ENCODE assay signal across 3 cellular contexts in the genomic region with DNA sequence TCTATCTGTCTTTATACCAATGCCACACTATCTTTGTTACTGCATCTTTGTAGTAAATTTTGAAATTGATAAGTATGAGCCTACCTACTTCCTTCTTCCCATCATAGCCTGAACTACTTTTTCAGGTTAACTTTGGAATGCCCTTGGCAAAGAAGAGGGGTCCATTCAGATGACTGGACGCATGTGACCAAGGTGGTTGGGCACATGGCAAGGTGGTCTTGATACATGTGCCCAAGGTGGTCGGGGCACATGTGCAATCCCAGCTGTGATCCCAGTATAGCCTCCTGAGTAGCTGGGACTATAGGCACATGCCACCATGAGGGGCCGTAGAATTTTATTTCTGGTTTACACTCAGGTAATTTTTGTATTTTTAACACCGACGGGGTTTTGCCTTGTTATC.
"Had no signal": no experiment of that assay in that cellular context is flagged by ENCODE, and none has a peak within 500 bp of the region (broad histone marks: within the 10 kb centered on the region; RNA-seq: fewer than 3 reads in every experiment).

No MANE protein-coding gene starts in this region.

- H2AFZ ChIP-seq: GM23338 had no signal

- ATAC-seq: GM23338 had no signal

- DNase-seq: H9, HCEC 1CT had no signal

- H3K4me2 ChIP-seq: GM23338 had no signal

- H3K4me3 ChIP-seq: GM23338 had no signal
